In the genomic region with DNA sequence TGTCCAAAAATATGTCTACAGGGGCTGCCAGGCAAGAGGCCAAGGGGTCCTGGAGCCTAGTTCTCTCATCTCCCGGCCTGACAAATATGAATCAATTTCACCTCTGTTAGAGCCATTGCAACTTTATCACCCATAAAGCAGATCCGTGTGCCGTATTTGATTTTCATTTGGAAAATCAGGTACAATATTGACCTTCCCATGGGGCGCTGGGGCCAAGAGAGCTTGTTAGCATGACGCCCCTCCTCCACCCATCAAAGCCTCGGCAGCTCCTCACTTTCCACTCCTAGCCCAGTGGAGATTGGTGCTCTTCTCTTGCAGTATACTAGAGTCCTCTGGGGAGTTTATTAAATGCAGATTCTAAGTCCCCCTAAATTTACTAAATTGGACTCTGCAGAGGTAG, we compare ENCODE assay signal across 17 cellular contexts.
"Had no signal": no experiment of that assay in that cellular context is flagged by ENCODE, and none has a peak within 500 bp of the region (broad histone marks: within the 10 kb centered on the region; RNA-seq: fewer than 3 reads in every experiment).

No MANE protein-coding gene starts in this region.

- H3K27ac ChIP-seq: dorsolateral prefrontal cortex, neural progenitor cell, ovary, psoas muscle, sigmoid colon, stomach, thyroid gland had no signal

- ATAC-seq: left ventricle myocardium superior; naive thymus-derived CD4-positive, alpha-beta T cell; psoas muscle; right cardiac atrium; stimulated activated effector memory CD8-positive, alpha-beta T cell treated with anti-CD3 and anti-CD28 coated beads, Interleukin-12 subunit alpha, Interleukin-12 subunit beta, amount 100 ng/mL, for 72 hours had no signal

- DNase-seq: effector CD4-positive, alpha-beta T cell; left ventricle myocardium superior; mesenchymal stem cell; midbrain; naive thymus-derived CD4-positive, alpha-beta T cell; ovary; psoas muscle; right cardiac atrium; sigmoid colon; stimulated activated CD4-positive, alpha-beta T cell treated with anti-CD3 and anti-CD28 coated beads, Interleukin-2, amount 100 ng/mL, for 24 hours; stimulated activated CD4-positive, alpha-beta T cell treated with anti-CD3 and anti-CD28 coated beads, Interleukin-4, amount 100 ng/mL, for 24 hours; stimulated activated naive CD4-positive, alpha-beta T cell treated with Interleukin-2 at 50 U/mL for 16 hours; thyroid gland had no signal

- H3K4me3 ChIP-seq: dorsolateral prefrontal cortex, neural progenitor cell, ovary, psoas muscle, sigmoid colon, stomach, thyroid gland had no signal
